1 cellular context compared by ENCODE assay signal in the genomic region with DNA sequence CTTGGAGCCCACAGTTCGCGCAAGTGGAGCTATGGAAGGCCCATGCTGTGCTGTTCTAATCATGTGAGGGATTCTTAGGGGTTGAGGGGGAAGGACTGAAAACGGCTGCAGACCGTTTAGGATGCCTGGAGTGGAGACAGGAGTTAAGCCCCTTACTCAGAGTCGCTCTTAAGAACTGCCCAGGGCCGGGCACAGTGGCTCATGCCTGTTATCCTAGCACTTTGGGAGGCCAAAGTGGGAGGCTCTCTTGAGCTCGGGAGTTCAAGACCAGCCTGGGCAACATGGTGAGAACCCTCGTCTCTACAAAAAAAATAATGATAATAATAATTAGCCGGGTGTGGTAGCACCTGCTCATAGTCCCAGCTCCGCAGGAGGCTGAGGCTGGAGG.
TF ChIP-seq lines count a peak whose summit lies in the region.

No MANE protein-coding gene starts in this region.

TF ChIP-seq in endothelial cell of umbilical vein, 7 proteins besides CTCF, POLR2A, EP300 and RAD21:
- TF ChIP-seq, protein P1, sequence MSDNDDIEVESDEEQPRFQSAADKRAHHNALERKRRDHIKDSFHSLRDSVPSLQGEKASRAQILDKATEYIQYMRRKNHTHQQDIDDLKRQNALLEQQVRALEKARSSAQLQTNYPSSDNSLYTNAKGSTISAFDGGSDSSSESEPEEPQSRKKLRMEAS (IDR thresholded peaks at IDR 0.05; ENCODE audit: insufficient read depth, insufficient read length): no peak
- TF ChIP-seq GATA2 (IDR thresholded peaks at IDR 0.05; ENCODE audit: insufficient read depth, insufficient read length, low read depth, low read length): no peak
